12 cellular contexts compared by ENCODE assay signal in the genomic region with DNA sequence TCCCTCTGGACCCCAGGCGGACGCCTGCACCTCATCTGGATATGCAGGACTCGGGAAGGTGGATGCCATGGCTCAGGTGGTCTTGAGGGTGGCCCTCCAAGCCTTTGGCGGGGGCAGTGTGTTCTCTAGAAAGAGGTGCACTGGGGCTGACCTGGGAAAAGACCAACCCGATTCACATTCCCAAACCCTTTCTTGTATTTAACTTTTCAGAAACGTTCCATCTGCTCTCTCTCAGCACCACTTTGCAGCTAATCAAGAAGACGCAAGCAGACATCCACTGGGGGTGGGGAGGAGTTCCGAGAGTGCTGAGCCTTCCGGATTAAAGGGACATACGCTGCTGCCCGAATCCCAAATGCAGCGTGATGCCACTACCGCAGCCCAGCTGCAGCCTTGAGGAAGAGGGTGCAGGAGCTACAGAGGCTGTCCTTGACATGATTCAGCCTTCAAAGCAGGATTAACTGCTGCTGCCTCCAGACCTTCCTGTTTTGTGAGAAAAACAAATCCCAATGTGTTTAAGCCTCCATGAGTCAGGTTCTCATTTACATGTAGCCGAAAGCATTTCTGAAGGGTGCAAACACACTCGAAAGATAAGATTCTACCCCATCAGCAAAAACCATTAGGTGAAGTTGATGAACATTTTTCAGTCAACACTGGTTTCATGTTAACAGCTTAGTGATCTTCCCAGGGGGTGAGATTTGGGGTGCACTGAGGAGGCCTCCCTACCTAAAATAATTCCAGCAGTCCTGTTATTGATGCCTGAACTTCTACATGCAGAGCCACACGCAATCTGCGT. TPM values are rescaled to one million over a fixed set of nuclear protein-coding genes. Genes with fewer than 3 reads are reported as not detected.
A peak's percentile ranks its signal among the peaks of the same experiment; 100 is the strongest.
DNase-seq lines count a peak whose midpoint lies in the region; ATAC-seq and TF ChIP-seq lines count a peak whose summit lies in the region.
"Had no signal": no experiment of that assay in that cellular context is flagged by ENCODE, and none has a peak within 500 bp of the region (broad histone marks: within the 10 kb centered on the region; RNA-seq: fewer than 3 reads in every experiment).

No MANE protein-coding gene starts in this region.

- H3K36me3 Mint-ChIP-seq in CD8-positive, alpha-beta memory T cell, result peaks cover 0 to 2% (median 0%) of the 10 kb centered on the region in 3 donors
- H3K36me3 Mint-ChIP-seq in nephron (ENCODE audit: low read depth), result no peaks in the 10 kb centered on the region
- no peaks in the 10 kb centered on the region for H3K36me3 Mint-ChIP-seq in progenitor cell of endocrine pancreas (ENCODE audit: insufficient read depth)
- H3K36me3 Mint-ChIP-seq: activated CD8-positive, alpha-beta memory T cell treated with anti-CD3 and anti-CD28 coated beads, Interleukin-2, amount 10 ng/mL, durations not matched to agents 7 days and 5 days had no signal

- peaks cover 0 to 1% (median 0%) of the 10 kb centered on the region in 5 donors for H3K9me3 Mint-ChIP-seq in CD8-positive, alpha-beta memory T cell
- no peaks in the 10 kb centered on the region for H3K9me3 Mint-ChIP-seq in nephron
- no peaks in the 10 kb centered on the region for H3K9me3 Mint-ChIP-seq in progenitor cell of endocrine pancreas (ENCODE audit: low read depth)
- H3K9me3 Mint-ChIP-seq: IgD-negative memory B cell had no signal

- peak overlapping the region in 3 of 7 donors; percentile 3 to 67 (median 36) for H3K4me3 Mint-ChIP-seq in CD8-positive, alpha-beta memory T cell
- H3K4me3 Mint-ChIP-seq in nephron, result peak overlapping the region in 1 of 3 experiments; percentile 17
- no peak overlapping the region for H3K4me3 Mint-ChIP-seq in progenitor cell of endocrine pancreas (ENCODE audit: low read depth)

- POLR2A ChIA-PET in CD8-positive, alpha-beta memory T cell (lab: Charles Lee), result no interaction called here

- peaks cover 8% of the 10 kb centered on the region for H3K4me1 ChIP-seq in CD8-positive, alpha-beta memory T cell (ENCODE audit: insufficient read depth, low read length)

- H3K27me3 ChIP-seq in CD8-positive, alpha-beta memory T cell (ENCODE audit: insufficient read depth, low read length, poor library complexity, severe bottlenecking), result no peaks in the 10 kb centered on the region

- no peak for ATAC-seq in HG03045 (IDR thresholded peaks at IDR 0.05; ENCODE audit: unreplicated experiment)
- no peak for ATAC-seq in HG03460 (IDR thresholded peaks at IDR 0.05; ENCODE audit: unreplicated experiment)

- CTCF ChIA-PET in CD8-positive, alpha-beta memory T cell (lab: Charles Lee), result interaction anchor here (1.2 kb wide), 2 partner anchors 20 to 74 kb away, joined by 3 read pairs; partner anchors contain the start of gene PFKFB3

- H3K27ac ChIP-seq in CD8-positive, alpha-beta memory T cell (ENCODE audit: low read depth, low read length), result no peak overlapping the region

- no peaks in the 10 kb centered on the region for H3K36me3 ChIP-seq in CD8-positive, alpha-beta memory T cell (ENCODE audit: insufficient read depth, low read length)

- peak overlapping the region in 7 of 8 donors; percentile 24 to 93 (median 57) for H3K27ac Mint-ChIP-seq in CD8-positive, alpha-beta memory T cell
- H3K27ac Mint-ChIP-seq in nephron (peak overlapping the region; percentile 9 to 61 (median 46)), progenitor cell of endocrine pancreas (no peak overlapping the region)
- H3K27ac Mint-ChIP-seq: activated CD8-positive, alpha-beta memory T cell treated with anti-CD3 and anti-CD28 coated beads, Interleukin-2, amount 10 ng/mL, durations not matched to agents 7 days and 5 days had no signal

- peaks cover 4% of the 10 kb centered on the region in 2 donors for H3K27me3 Mint-ChIP-seq in CD8-positive, alpha-beta memory T cell
- H3K27me3 Mint-ChIP-seq in nephron (ENCODE audit: low read depth) (peaks cover 6% of the 10 kb centered on the region), progenitor cell of endocrine pancreas (peaks cover 22% of the 10 kb centered on the region)
- H3K27me3 Mint-ChIP-seq: activated CD8-positive, alpha-beta memory T cell treated with anti-CD3 and anti-CD28 coated beads, Interleukin-2, amount 10 ng/mL, durations not matched to agents 7 days and 5 days had no signal

- peaks cover 16 to 22% (median 21%) of the 10 kb centered on the region in 3 donors for H3K4me1 Mint-ChIP-seq in CD8-positive, alpha-beta memory T cell
- H3K4me1 Mint-ChIP-seq in nephron, result peaks cover 45% of the 10 kb centered on the region
- H3K4me1 Mint-ChIP-seq in progenitor cell of endocrine pancreas (ENCODE audit: low read depth), result peaks cover 7% of the 10 kb centered on the region

- DNase-seq in CD8-positive, alpha-beta memory T cell, result no peak
- DNase-seq in NCI-H69 (lab: John Stamatoyannopoulos, UW), result peak; percentile 10
- DNase-seq in epithelial cell of esophagus (ENCODE audit: low read depth), result peak; percentile 91
- no peak for DNase-seq in NCI-H345 treated with DMSO at 0.1 percent for 48 hours (lab: John Stamatoyannopoulos, UW; ENCODE audit: unreplicated experiment)
- no peak for DNase-seq in progenitor cell of endocrine pancreas (ENCODE audit: low spot score, unreplicated experiment)
- DNase-seq: activated CD8-positive, alpha-beta memory T cell treated with anti-CD3 and anti-CD28 coated beads, Interleukin-2, amount 10 ng/mL, durations not matched to agents 7 days and 5 days; erythroblast; stimulated activated CD8-positive, alpha-beta memory T cell treated with anti-CD3 and anti-CD28 coated beads, Interleukin-4, amount 100 ng/mL, for 48 hours had no signal

- no peaks in the 10 kb centered on the region for H3K9me3 ChIP-seq in CD8-positive, alpha-beta memory T cell (ENCODE audit: low read length)

- no peak for TF ChIP-seq CTCF in epithelial cell of esophagus (IDR thresholded peaks at IDR 0.05; ENCODE audit: insufficient read depth, low read depth, low read length, missing control alignments)
- no peak for TF ChIP-seq CTCF in nephron (IDR thresholded peaks at IDR 0.05; ENCODE audit: unreplicated experiment in 3 of 3)
- no peak for TF ChIP-seq CTCF in progenitor cell of endocrine pancreas (IDR thresholded peaks at IDR 0.05; ENCODE audit: unreplicated experiment)

- H3K4me3 ChIP-seq in CD8-positive, alpha-beta memory T cell (ENCODE audit: low read length), result no peak overlapping the region
- no peak overlapping the region for H3K4me3 ChIP-seq in epithelial cell of esophagus (ENCODE audit: low read length)

RNA-seq across cellular contexts. Expression of gene RBM17, which starts 40.0 kb away (rescaled TPM):
- 100 to 1,000 TPM; 269 to 282 TPM for total RNA-seq in CD8-positive, alpha-beta memory T cell
- 91.8 TPM for polyA plus RNA-seq in CD8-positive, alpha-beta memory T cell
- 122 and 138 TPM in 2 replicates for total RNA-seq in progenitor cell of endocrine pancreas

Comparison
In these comparisons a context has a peak if more than half of its experiments do, and no peak if none do; other contexts are left out.
1. DNase-seq: peak in NCI-H69 (single experiment) and epithelial cell of esophagus (single experiment); none in CD8-positive, alpha-beta memory T cell (0 of 5), NCI-H345 treated with DMSO at 0.1 percent for 48 hours (single experiment) and progenitor cell of endocrine pancreas (single experiment).